ENCODE assay signal across 9 cellular contexts in genomic region chr7:54546081-54546985, GRCh38. TPM values are rescaled to one million over a fixed set of nuclear protein-coding genes. Genes with fewer than 3 reads are reported as not detected.
A peak's percentile ranks its signal among the peaks of the same experiment; 100 is the strongest.
DNase-seq lines count a peak whose midpoint lies in the region; ATAC-seq and TF ChIP-seq lines count a peak whose summit lies in the region.
"Had no signal": no experiment of that assay in that cellular context is flagged by ENCODE, and none has a peak within 500 bp of the region (broad histone marks: within the 10 kb centered on the region; RNA-seq: fewer than 3 reads in every experiment).

No MANE protein-coding gene starts in this region.

- H3K9me2 ChIP-seq in Karpas-422 (replicated peaks; ENCODE audit: insufficient read depth, low read length): no peaks in the 10 kb centered on the region

- no peak overlapping the region for H3K9ac ChIP-seq in Karpas-422 (ENCODE audit: low read length)

- no peaks in the 10 kb centered on the region for H3K79me2 ChIP-seq in Karpas-422 (ENCODE audit: low read length)

- H4K20me1 ChIP-seq in Karpas-422 (ENCODE audit: insufficient read depth, low read depth, low read length): no peaks in the 10 kb centered on the region

- TF ChIP-seq CTCF in RWPE2 (IDR thresholded peaks at IDR 0.05; ENCODE audit: poor library complexity, severe bottlenecking): peak; percentile 60
- no peak for TF ChIP-seq CTCF in thoracic aorta (IDR thresholded peaks at IDR 0.05)

- H3K27ac ChIP-seq in RWPE2 (ENCODE audit: poor library complexity, severe bottlenecking): no peak overlapping the region
- no peak overlapping the region for H3K27ac ChIP-seq in thoracic aorta
- H3K27ac ChIP-seq in Karpas-422 (ENCODE audit: low read length): no peak overlapping the region

- H2AFZ ChIP-seq in Karpas-422 (ENCODE audit: low read length): no peak overlapping the region

- H3K27me3 ChIP-seq in RWPE2 (ENCODE audit: insufficient read depth, poor library complexity, severe bottlenecking) (peaks cover 85% of the 10 kb centered on the region), thoracic aorta (replicated peaks; ENCODE audit: insufficient read depth) (peaks cover 3% of the 10 kb centered on the region), Karpas-422 (ENCODE audit: low read length) (no peaks in the 10 kb centered on the region)

- no peaks in the 10 kb centered on the region for H3K9me3 ChIP-seq in RWPE2 (ENCODE audit: severe bottlenecking)
- H3K9me3 ChIP-seq in thoracic aorta: no peaks in the 10 kb centered on the region
- no peaks in the 10 kb centered on the region; the same call in 1 of the 2 replicates for H3K9me3 ChIP-seq in Karpas-422 (ENCODE audit: low read length)

- peak; percentile 70 for ATAC-seq in RWPE2 (ENCODE audit: low read depth)
- no peak for ATAC-seq in thoracic aorta (ENCODE audit: insufficient number of reproducible peaks, low FRiP score, low read depth)

- H3K36me3 ChIP-seq in RWPE2 (ENCODE audit: low read depth) (no peaks in the 10 kb centered on the region), thoracic aorta (no peaks in the 10 kb centered on the region), Karpas-422 (ENCODE audit: insufficient read depth, low read length) (no peaks in the 10 kb centered on the region)

- H3K4me3 ChIP-seq in RWPE2 (ENCODE audit: severe bottlenecking) (no peak overlapping the region), iPS-11a (ENCODE audit: low read depth, low read length) (peak overlapping the region; percentile 67), thoracic aorta (peak overlapping the region; percentile 3), Karpas-422 (ENCODE audit: low read length) (no peak overlapping the region)

- DNase-seq in NCI-H146 (lab: John Stamatoyannopoulos, UW): peak; percentile 4
- no peak for DNase-seq in NCI-H146 treated with DMSO at 0.1 percent for 48 hours (lab: John Stamatoyannopoulos, UW; ENCODE audit: unreplicated experiment)
- DNase-seq in RWPE2 (ENCODE audit: low spot score): no peak
- DNase-seq in thoracic aorta (ENCODE audit: low spot score): no peak
- DNase-seq in stimulated activated CD4-positive, alpha-beta T cell treated with anti-CD3 and anti-CD28 coated beads, Interleukin-12 subunit alpha, Interleukin-12 subunit beta, amount 100 ng/mL, for 4 hours: no peak
- DNase-seq in stimulated activated naive CD4-positive, alpha-beta T cell treated with Interleukin-2 at 50 U/mL for 16 hours (lab: John Stamatoyannopoulos, UW): no peak
- no peak for DNase-seq in Karpas-422

- H3K4me2 ChIP-seq in Karpas-422 (ENCODE audit: low read depth, low read length, poor library complexity, severe bottlenecking): no peak overlapping the region

- H3K4me1 ChIP-seq in RWPE2 (ENCODE audit: insufficient read depth, poor library complexity, severe bottlenecking) (no peaks in the 10 kb centered on the region), thoracic aorta (ENCODE audit: control insufficient read depth in 1 of 2, low read depth in 2 of 2) (peaks cover 0 to 12% of the 10 kb centered on the region in 2 donors), Karpas-422 (ENCODE audit: low read length) (no peaks in the 10 kb centered on the region)

RNA-seq across cellular contexts. Expression of gene VSTM2A, which starts 4.2 kb away (rescaled TPM):
- not detected for total RNA-seq in thoracic aorta
- total RNA-seq in Karpas-422 (2014; rRNA removed; shearing (Covaris generic); ENCODE audit: low replicate concordance): not detected in 2 replicates
- total RNA-seq: fibroblast of villous mesenchyme had no signal

Comparison
In these comparisons a context has a peak if more than half of its experiments do, and no peak if none do; other contexts are left out.
1. H3K4me3 ChIP-seq: peak in iPS-11a (single experiment) and thoracic aorta (single experiment); none in RWPE2 (single experiment) and Karpas-422 (single experiment).